In the genomic region with DNA sequence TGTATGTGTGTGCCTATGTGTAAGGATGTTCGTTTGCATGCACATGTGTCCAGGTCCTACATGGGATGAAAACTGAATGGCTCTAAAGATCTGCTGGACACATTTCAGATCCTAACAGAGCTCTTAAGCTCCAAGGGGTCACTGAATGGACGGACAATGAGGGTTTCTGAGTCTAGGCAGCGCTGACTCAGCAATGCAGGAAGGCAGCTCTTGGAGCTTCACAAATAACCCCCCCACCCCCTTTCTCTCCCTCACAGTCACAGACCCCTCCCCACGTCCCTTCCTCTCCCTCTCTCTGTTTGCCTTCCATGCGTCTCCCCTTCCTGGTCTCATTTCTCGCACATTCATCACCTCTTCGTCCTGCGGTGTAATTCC, we compare ENCODE assay signal across 28 cellular contexts.
"Had no signal": no experiment of that assay in that cellular context is flagged by ENCODE, and none has a peak within 500 bp of the region (broad histone marks: within the 10 kb centered on the region; RNA-seq: fewer than 3 reads in every experiment).

No MANE protein-coding gene starts in this region.

- H3K36me3 ChIP-seq: esophagus squamous epithelium, heart right ventricle, left lung, neutrophil, prostate gland, right atrium auricular region, sigmoid colon, thoracic aorta, tibial nerve, upper lobe of right lung, vagina had no signal

- H3K4me3 ChIP-seq: esophagus squamous epithelium, heart right ventricle, left lung, prostate gland, right atrium auricular region, sigmoid colon, thoracic aorta, tibial nerve, upper lobe of right lung, vagina had no signal

- FAIRE-seq: endometrium, islet of Langerhans had no signal

- H3K79me2 ChIP-seq: parathyroid adenoma had no signal

- H3K9ac ChIP-seq: parathyroid adenoma had no signal

- H2AFZ ChIP-seq: parathyroid adenoma had no signal

- ATAC-seq: effector memory CD8-positive, alpha-beta T cell; heart right ventricle; left cardiac atrium; left lung; stimulated activated naive CD8-positive, alpha-beta T cell treated with anti-CD3 and anti-CD28 coated beads, Interleukin-15, Interleukin-2, amounts not matched to agents 100 U/mL and 50 U/mL, for 24 hours; upper lobe of right lung had no signal

- H3K27ac ChIP-seq: esophagus squamous epithelium, heart right ventricle, left lung, neutrophil, parathyroid adenoma, prostate gland, right atrium auricular region, sigmoid colon, thoracic aorta, tibial nerve, upper lobe of right lung, vagina had no signal

- DNase-seq: cortex of kidney; effector memory CD8-positive, alpha-beta T cell; erythroblast; esophagus squamous epithelium; foreskin melanocyte; glutamatergic neuron; heart right ventricle; hippocampal formation; left cardiac atrium; left lung; mammary epithelial cell; mesendoderm; midbrain; naive thymus-derived CD4-positive, alpha-beta T cell; stimulated activated CD4-positive, alpha-beta T cell treated with anti-CD3 and anti-CD28 coated beads, Interleukin-2, amount 100 ng/mL, for 24 hours; stimulated activated CD4-positive, alpha-beta T cell treated with anti-CD3 and anti-CD28 coated beads, Interleukin-4, amount 100 ng/mL, for 24 hours; stimulated activated naive CD8-positive, alpha-beta T cell treated with anti-CD3 and anti-CD28 coated beads, Interleukin-15, Interleukin-2, amounts not matched to agents 100 U/mL and 50 U/mL, for 24 hours; upper lobe of right lung had no signal

- H3K27me3 ChIP-seq: right atrium auricular region, vagina had no signal

- H3K9me3 ChIP-seq: esophagus squamous epithelium, heart right ventricle, left lung, neutrophil, prostate gland, right atrium auricular region, sigmoid colon, thoracic aorta, tibial nerve, upper lobe of right lung, vagina had no signal

- H3K4me1 ChIP-seq: heart right ventricle, left lung, prostate gland, right atrium auricular region, sigmoid colon, tibial nerve, upper lobe of right lung had no signal
